In the genomic region with DNA sequence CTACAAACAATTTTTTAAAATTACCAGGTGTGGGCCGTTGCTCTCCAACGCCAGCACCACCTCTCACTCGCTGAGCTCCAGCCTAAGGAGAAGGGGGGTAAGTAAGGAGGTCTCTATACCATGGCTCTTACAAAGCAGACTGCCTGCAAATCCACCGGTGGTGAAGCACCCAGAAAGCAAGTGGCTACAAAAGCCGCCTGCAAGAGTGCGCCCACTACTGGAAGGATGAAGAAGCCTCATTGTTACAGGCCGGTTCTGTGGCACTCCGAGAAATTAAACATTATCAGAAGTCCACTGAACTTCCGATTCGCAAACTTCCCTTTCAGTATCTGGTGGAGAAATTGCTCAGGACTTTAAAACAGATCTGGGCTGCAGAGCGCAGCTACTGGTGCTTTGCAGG, we compare ENCODE assay signal across 12 cellular contexts. TPM values are rescaled to one million over a fixed set of nuclear protein-coding genes. Genes with fewer than 3 reads are reported as not detected.
DNase-seq lines count a peak whose midpoint lies in the region; ATAC-seq and TF ChIP-seq lines count a peak whose summit lies in the region.
"Had no signal": no experiment of that assay in that cellular context is flagged by ENCODE, and none has a peak within 500 bp of the region (broad histone marks: within the 10 kb centered on the region; RNA-seq: fewer than 3 reads in every experiment).

No MANE protein-coding gene starts in this region.

- ATAC-seq in activated naive CD8-positive, alpha-beta T cell treated with anti-CD3 and anti-CD28 coated beads, Interleukin-2, amount 50 U/mL, for 24 hours, result no peak

- no peak overlapping the region for H3K27ac ChIP-seq in colonic mucosa

- peak; percentile 6 for DNase-seq in activated naive CD8-positive, alpha-beta T cell treated with anti-CD3 and anti-CD28 coated beads, Interleukin-2, amount 50 U/mL, for 24 hours
- DNase-seq in activated naive CD8-positive, alpha-beta T cell treated with anti-CD3 and anti-CD28 coated beads for 36 hours, result no peak
- DNase-seq in colonic mucosa (peak; percentile 17), CD1c-positive myeloid dendritic cell (ENCODE audit: extremely low spot score) (no peak), 8988T (no peak), NCI-H128 (lab: John Stamatoyannopoulos, UW; ENCODE audit: unreplicated experiment) (no peak)
- peak; percentile 25 for DNase-seq in stimulated activated CD8-positive, alpha-beta memory T cell treated with anti-CD3 and anti-CD28 coated beads, Interleukin-4, amount 100 ng/mL, for 48 hours
- DNase-seq: amniotic stem cell, hippocampal formation, NCI-H446, occipital lobe had no signal

- no peaks in the 10 kb centered on the region for H3K4me1 ChIP-seq in colonic mucosa

- H3K27me3 ChIP-seq in colonic mucosa, result no peaks in the 10 kb centered on the region

- no peaks in the 10 kb centered on the region for H3K9me3 ChIP-seq in colonic mucosa

- H3K4me3 Mint-ChIP-seq in activated naive CD8-positive, alpha-beta T cell treated with anti-CD3 and anti-CD28 coated beads, Interleukin-2, amount 50 U/mL, for 24 hours, result no peak overlapping the region
- H3K4me3 Mint-ChIP-seq in activated naive CD8-positive, alpha-beta T cell treated with anti-CD3 and anti-CD28 coated beads for 36 hours, result no peak overlapping the region

- no peaks in the 10 kb centered on the region for H3K9me3 Mint-ChIP-seq in activated naive CD8-positive, alpha-beta T cell treated with anti-CD3 and anti-CD28 coated beads, Interleukin-2, amount 50 U/mL, for 24 hours
- H3K9me3 Mint-ChIP-seq in activated naive CD8-positive, alpha-beta T cell treated with anti-CD3 and anti-CD28 coated beads for 36 hours, result no peaks in the 10 kb centered on the region

- peaks cover 4% of the 10 kb centered on the region for H3K4me1 Mint-ChIP-seq in activated naive CD8-positive, alpha-beta T cell treated with anti-CD3 and anti-CD28 coated beads, Interleukin-2, amount 50 U/mL, for 24 hours
- peaks cover 7% of the 10 kb centered on the region for H3K4me1 Mint-ChIP-seq in activated naive CD8-positive, alpha-beta T cell treated with anti-CD3 and anti-CD28 coated beads for 36 hours

- H3K27me3 Mint-ChIP-seq in activated naive CD8-positive, alpha-beta T cell treated with anti-CD3 and anti-CD28 coated beads, Interleukin-2, amount 50 U/mL, for 24 hours, result peaks cover 11% of the 10 kb centered on the region
- peaks cover 32% of the 10 kb centered on the region for H3K27me3 Mint-ChIP-seq in activated naive CD8-positive, alpha-beta T cell treated with anti-CD3 and anti-CD28 coated beads for 36 hours

- TF ChIP-seq CTCF in LNCAP (IDR thresholded peaks at IDR 0.05) (peak; percentile 60), colonic mucosa (IDR thresholded peaks at IDR 0.05) (peak; percentile 27)

- H3K36me3 ChIP-seq in colonic mucosa, result no peaks in the 10 kb centered on the region

- H3K9ac ChIP-seq in colonic mucosa (ENCODE audit: low read depth in 2 of 2, low read length in 2 of 2), result no peak overlapping the region

- intact Hi-C loops in colonic mucosa (cut with DNase I), result no loop called here

- no peaks in the 10 kb centered on the region for H3K36me3 Mint-ChIP-seq in activated naive CD8-positive, alpha-beta T cell treated with anti-CD3 and anti-CD28 coated beads, Interleukin-2, amount 50 U/mL, for 24 hours (ENCODE audit: low read depth)
- H3K36me3 Mint-ChIP-seq in activated naive CD8-positive, alpha-beta T cell treated with anti-CD3 and anti-CD28 coated beads for 36 hours, result no peaks in the 10 kb centered on the region

- no peak overlapping the region for H3K4me3 ChIP-seq in colonic mucosa

- H3K27ac Mint-ChIP-seq in activated naive CD8-positive, alpha-beta T cell treated with anti-CD3 and anti-CD28 coated beads, Interleukin-2, amount 50 U/mL, for 24 hours, result no peak overlapping the region
- H3K27ac Mint-ChIP-seq in activated naive CD8-positive, alpha-beta T cell treated with anti-CD3 and anti-CD28 coated beads for 36 hours, result no peak overlapping the region

RNA-seq across cellular contexts. Expression of gene CDO1, which starts 46.0 kb away (rescaled TPM):
- under 1 TPM; 0.37 to 0.56 TPM for total RNA-seq in activated naive CD8-positive, alpha-beta T cell treated with anti-CD3 and anti-CD28 coated beads for 36 hours
- under 1 TPM; 0.27 to 0.58 TPM for total RNA-seq in colonic mucosa

Comparison
In these comparisons a context has a peak if more than half of its experiments do, and no peak if none do; other contexts are left out.
1. DNase-seq: peak in activated naive CD8-positive, alpha-beta T cell treated with anti-CD3 and anti-CD28 coated beads, Interleukin-2, amount 50 U/mL, for 24 hours (single experiment), colonic mucosa (single experiment) and stimulated activated CD8-positive, alpha-beta memory T cell treated with anti-CD3 and anti-CD28 coated beads, Interleukin-4, amount 100 ng/mL, for 48 hours (single experiment); none in activated naive CD8-positive, alpha-beta T cell treated with anti-CD3 and anti-CD28 coated beads for 36 hours (single experiment), CD1c-positive myeloid dendritic cell (single experiment), 8988T (single experiment) and NCI-H128 (single experiment).